ENCODE assay signal across 8 cellular contexts in the genomic region with DNA sequence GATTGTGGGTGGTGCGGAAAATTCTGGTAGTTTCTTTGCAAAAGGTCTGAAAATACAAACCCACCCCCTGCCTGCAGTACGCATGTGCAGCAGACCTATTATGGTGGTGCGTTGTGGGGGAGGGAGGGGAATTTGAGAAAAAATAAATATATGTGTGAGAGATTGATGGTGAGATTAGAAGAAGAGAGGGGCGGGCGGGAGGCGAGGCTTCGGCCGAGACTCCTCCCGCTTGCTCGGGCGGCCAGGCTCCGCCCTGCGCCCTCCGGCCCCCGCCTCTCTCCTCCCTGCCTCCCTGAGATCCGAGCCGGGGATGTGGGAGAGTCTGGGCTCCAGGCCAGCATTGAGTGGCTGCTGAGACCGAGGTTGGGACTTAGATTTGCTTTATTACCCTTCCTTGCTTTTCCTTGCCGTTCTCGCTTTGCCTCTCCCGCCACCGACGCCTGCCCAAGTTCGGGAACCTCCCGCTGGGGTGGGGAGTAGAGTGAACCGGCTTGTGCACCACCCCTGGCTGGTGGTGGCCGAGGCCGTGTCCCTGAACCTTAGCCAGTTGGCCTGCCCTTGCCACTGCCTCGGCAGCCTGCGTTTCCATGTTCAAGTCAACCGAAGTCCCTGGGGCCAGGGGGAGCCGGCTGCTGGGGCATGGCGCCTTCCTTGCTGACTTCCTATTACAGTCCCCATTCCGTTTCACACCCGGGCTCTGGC. TPM values are rescaled to one million over a fixed set of nuclear protein-coding genes. Genes with fewer than 3 reads are reported as not detected.
DNase-seq lines count a peak whose midpoint lies in the region; ATAC-seq and TF ChIP-seq lines count a peak whose summit lies in the region.

No MANE protein-coding gene starts in this region.

- no peak for TF ChIP-seq CTCF in WTC11 (IDR thresholded peaks at IDR 0.05)
- TF ChIP-seq CTCF in cardiac fibroblast (IDR thresholded peaks at IDR 0.05; ENCODE audit: low read depth, low read length): no peak

- H3K27ac Mint-ChIP-seq in WTC11: no peak overlapping the region

- H3K4me3 Mint-ChIP-seq in WTC11: no peak overlapping the region

- POLR2A ChIA-PET in WTC11 (lab: Charles Lee): no interaction called here

- H3K4me3 ChIP-seq in cardiac fibroblast (replicated peaks in 1 of 2; ENCODE audit: low read depth in 2 of 2, low read length in 2 of 2): peak overlapping the region; percentile 85 to 86

- no peaks in the 10 kb centered on the region; the same call in 1 of the 2 replicates for H3K36me3 Mint-ChIP-seq in WTC11

- DNase-seq in EH (ENCODE audit: low read depth) (peak; percentile 98), NCI-H2171 treated with DMSO at 0.1 percent for 48 hours (lab: John Stamatoyannopoulos, UW) (peak; percentile 100), WTC11 (ENCODE audit: low spot score) (peak; percentile 79), cardiac fibroblast (ENCODE audit: low read depth in 2 of 2) (peak; percentile 98), iris pigment epithelial cell (ENCODE audit: low read depth) (peak; percentile 97), smooth muscle cell of the brain vasculature (ENCODE audit: low read depth, low spot score) (peak; percentile 94)

- H3K27me3 Mint-ChIP-seq in WTC11 (ENCODE audit: low read depth): no peaks in the 10 kb centered on the region; the same call in 1 of the 2 replicates

- peaks cover 10% of the 10 kb centered on the region for H3K4me1 Mint-ChIP-seq in WTC11

- no peaks in the 10 kb centered on the region for H3K9me3 Mint-ChIP-seq in WTC11

- CTCF ChIA-PET in WTC11 (lab: Charles Lee): interaction anchor here (1.0 to 1.5 kb wide), 2 partner anchors 159 to 170 kb away, joined by 3 to 4 read pairs; no protein-coding TSS in a partner anchor

- ATAC-seq in HG02852 (IDR thresholded peaks at IDR 0.05; ENCODE audit: unreplicated experiment) (peak; percentile 59), WTC11 (peak; percentile 87), GM21526 (IDR thresholded peaks at IDR 0.05; ENCODE audit: low FRiP score, unreplicated experiment) (no peak)

TF ChIP-seq in WTC11, 78 proteins besides CTCF, POLR2A, EP300 and RAD21:
- no peak for TF ChIP-seq ZNF416 (CRISPR knock-in tag; IDR thresholded peaks at IDR 0.05)
- TF ChIP-seq, protein P1, sequence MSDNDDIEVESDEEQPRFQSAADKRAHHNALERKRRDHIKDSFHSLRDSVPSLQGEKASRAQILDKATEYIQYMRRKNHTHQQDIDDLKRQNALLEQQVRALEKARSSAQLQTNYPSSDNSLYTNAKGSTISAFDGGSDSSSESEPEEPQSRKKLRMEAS (CRISPR knock-in tag; IDR thresholded peaks at IDR 0.05): 0 out of 2 replicates have a peak, but pooled peaks have one; percentile 16
- TF ChIP-seq STAT6 (CRISPR knock-in tag; conservative IDR thresholded peaks at IDR 0.05; ENCODE audit: low read depth): no peak
- no peak for TF ChIP-seq CREM (CRISPR knock-in tag; IDR thresholded peaks at IDR 0.05)
- TF ChIP-seq SP1 (CRISPR knock-in tag; conservative IDR thresholded peaks at IDR 0.05): peak; percentile 51; the same call in 1 of the 2 replicates
- TF ChIP-seq, protein P2, sequence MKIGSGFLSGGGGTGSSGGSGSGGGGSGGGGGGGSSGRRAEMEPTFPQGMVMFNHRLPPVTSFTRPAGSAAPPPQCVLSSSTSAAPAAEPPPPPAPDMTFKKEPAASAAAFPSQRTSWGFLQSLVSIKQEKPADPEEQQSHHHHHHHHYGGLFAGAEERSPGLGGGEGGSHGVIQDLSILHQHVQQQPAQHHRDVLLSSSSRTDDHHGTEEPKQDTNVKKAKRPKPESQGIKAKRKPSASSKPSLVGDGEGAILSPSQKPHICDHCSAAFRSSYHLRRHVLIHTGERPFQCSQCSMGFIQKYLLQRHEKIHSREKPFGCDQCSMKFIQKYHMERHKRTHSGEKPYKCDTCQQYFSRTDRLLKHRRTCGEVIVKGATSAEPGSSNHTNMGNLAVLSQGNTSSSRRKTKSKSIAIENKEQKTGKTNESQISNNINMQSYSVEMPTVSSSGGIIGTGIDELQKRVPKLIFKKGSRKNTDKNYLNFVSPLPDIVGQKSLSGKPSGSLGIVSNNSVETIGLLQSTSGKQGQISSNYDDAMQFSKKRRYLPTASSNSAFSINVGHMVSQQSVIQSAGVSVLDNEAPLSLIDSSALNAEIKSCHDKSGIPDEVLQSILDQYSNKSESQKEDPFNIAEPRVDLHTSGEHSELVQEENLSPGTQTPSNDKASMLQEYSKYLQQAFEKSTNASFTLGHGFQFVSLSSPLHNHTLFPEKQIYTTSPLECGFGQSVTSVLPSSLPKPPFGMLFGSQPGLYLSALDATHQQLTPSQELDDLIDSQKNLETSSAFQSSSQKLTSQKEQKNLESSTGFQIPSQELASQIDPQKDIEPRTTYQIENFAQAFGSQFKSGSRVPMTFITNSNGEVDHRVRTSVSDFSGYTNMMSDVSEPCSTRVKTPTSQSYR (CRISPR knock-in tag; IDR thresholded peaks at IDR 0.05): 0 out of 2 replicates have a peak, but pooled peaks have one; percentile 21
- no peak for TF ChIP-seq TCF7 (CRISPR knock-in tag; IDR thresholded peaks at IDR 0.05; ENCODE audit: low read depth)
- no peak for TF ChIP-seq ZBTB21 (CRISPR knock-in tag; IDR thresholded peaks at IDR 0.05; ENCODE audit: borderline replicate concordance)
- 0 out of 2 replicates have a peak, but pooled peaks have one; percentile 46 for TF ChIP-seq ETV6 (CRISPR knock-in tag; IDR thresholded peaks at IDR 0.05)
- no peak for TF ChIP-seq NR2C2 (CRISPR knock-in tag; IDR thresholded peaks at IDR 0.05)

RNA-seq across cellular contexts. Expression of gene CHD3, which starts 1.0 kb away (rescaled TPM):
- 38.9 to 42.0 TPM (median 39.5 TPM) in 3 replicates for total RNA-seq in WTC11 (2021)

RNA-seq across cellular contexts. Expression of gene RNF227, which starts 28.5 kb away (rescaled TPM):
- 0.83 to 1.8 TPM (median 0.94 TPM) in 3 replicates for total RNA-seq in WTC11 (2021)

RNA-seq across cellular contexts. Expression of gene CYB5D1, which starts 29.8 kb away (rescaled TPM):
- 14.0 to 15.2 TPM (median 14.3 TPM) in 3 replicates for total RNA-seq in WTC11 (2021)

RNA-seq across cellular contexts. Expression of gene NAA38, which starts 30.3 kb away (rescaled TPM):
- total RNA-seq in WTC11 (2021): 41.8 to 46.3 TPM (median 43.4 TPM) in 3 replicates

RNA-seq across cellular contexts. Expression of gene TMEM88, which starts 32.8 kb away (rescaled TPM):
- total RNA-seq in WTC11 (2021): 2.9 to 3.9 TPM (median 3.6 TPM) in 3 replicates
